In the genomic region with DNA sequence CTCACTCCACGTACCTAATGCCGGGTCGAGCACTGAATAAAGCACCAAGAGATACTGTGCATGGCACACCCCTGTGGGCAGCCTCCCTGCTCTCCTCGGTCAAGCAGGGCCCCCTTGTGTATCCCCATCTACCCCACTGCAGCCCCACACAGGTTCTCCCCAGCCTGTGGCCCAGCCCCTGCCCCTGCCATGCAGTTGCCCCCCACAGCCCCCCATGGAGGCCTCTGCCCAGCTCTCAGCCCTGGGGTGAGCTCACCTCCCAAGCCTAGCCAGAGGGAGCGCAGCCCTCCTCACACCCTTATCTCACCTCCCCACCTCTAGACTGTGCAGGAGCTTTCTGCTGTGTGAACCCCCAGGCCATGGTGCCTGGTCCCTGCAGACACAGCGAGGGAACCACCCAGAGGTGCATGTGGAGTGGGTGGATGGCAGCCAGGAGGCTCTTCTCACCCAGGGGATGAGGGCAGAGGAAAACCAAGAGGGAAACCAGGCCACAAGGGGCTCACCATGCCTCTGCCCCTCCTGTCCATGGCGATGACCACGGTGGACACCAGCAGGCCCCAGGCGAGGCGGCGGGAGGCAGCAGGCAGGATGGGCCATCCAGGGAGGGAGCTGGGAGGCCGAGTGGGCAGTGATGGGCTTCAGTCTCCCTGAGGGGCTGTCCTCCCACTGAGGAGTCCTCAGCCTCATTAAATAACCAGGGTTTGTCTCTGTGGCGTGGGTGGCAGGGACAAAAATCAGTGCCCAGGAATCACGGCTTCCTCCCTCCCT, we compare ENCODE assay signal across 25 cellular contexts.
"Had no signal": no experiment of that assay in that cellular context is flagged by ENCODE, and none has a peak within 500 bp of the region (broad histone marks: within the 10 kb centered on the region; RNA-seq: fewer than 3 reads in every experiment).

No MANE protein-coding gene starts in this region.

- H3K27me3 ChIP-seq: Peyer's patch, SJCRH30 had no signal

- H3K27ac Mint-ChIP-seq: activated CD8-positive, alpha-beta T cell treated with anti-CD3 and anti-CD28 coated beads, Interleukin-2, amount 10 ng/mL, durations not matched to agents 7 days and 5 days; activated naive CD4-positive, alpha-beta T cell treated with anti-CD3 and anti-CD28 coated beads, Interleukin-2, amount 50 U/mL, for 24 hours; activated T-cell treated with anti-CD3 and anti-CD28 coated beads, Interleukin-2, amount 50 U/mL, for 24 hours; activated T-helper 1 cell treated with anti-CD3 and anti-CD28 coated beads, Interleukin-12 subunit alpha, Interleukin-12 subunit beta, Interleukin-2, Interleukin-4 antibody, amounts not matched to agents 30 ng/mL and 10 ng/mL and 1 ng/mL, durations not matched to agents 14 hours and 24 hours and 36 hours; brain had no signal

- H3K4me1 Mint-ChIP-seq: activated naive CD4-positive, alpha-beta T cell treated with anti-CD3 and anti-CD28 coated beads, Interleukin-2, amount 50 U/mL, for 24 hours; brain had no signal

- H3K36me3 Mint-ChIP-seq: activated naive CD4-positive, alpha-beta T cell treated with anti-CD3 and anti-CD28 coated beads, Interleukin-2, amount 50 U/mL, for 24 hours; brain had no signal

- H3K4me3 ChIP-seq: Peyer's patch, SJCRH30 had no signal

- H3K9me3 ChIP-seq: Peyer's patch, SJCRH30, SK-N-SH had no signal

- H3K9me3 Mint-ChIP-seq: activated naive CD4-positive, alpha-beta T cell treated with anti-CD3 and anti-CD28 coated beads, Interleukin-2, amount 50 U/mL, for 24 hours; activated T-cell treated with anti-CD3 and anti-CD28 coated beads, Interleukin-2, amount 50 U/mL, for 24 hours; activated T-helper 1 cell treated with anti-CD3 and anti-CD28 coated beads, Interleukin-12 subunit alpha, Interleukin-12 subunit beta, Interleukin-2, Interleukin-4 antibody, amounts not matched to agents 30 ng/mL and 10 ng/mL and 1 ng/mL, durations not matched to agents 14 hours and 24 hours and 36 hours had no signal

- H3K27me3 Mint-ChIP-seq: activated naive CD4-positive, alpha-beta T cell treated with anti-CD3 and anti-CD28 coated beads, Interleukin-2, amount 50 U/mL, for 24 hours had no signal

- H3K4me1 ChIP-seq: Peyer's patch, SJCRH30 had no signal

- H3K27ac ChIP-seq: Peyer's patch, RWPE1, SJCRH30 had no signal

- FAIRE-seq: astrocyte had no signal

- DNase-seq: activated CD4-positive, alpha-beta T cell treated with anti-CD3 and anti-CD28 coated beads for 4 hours; activated CD8-positive, alpha-beta memory T cell treated with anti-CD3 and anti-CD28 coated beads, Interleukin-2, amount 50 U/mL, for 48 hours; activated CD8-positive, alpha-beta T cell treated with anti-CD3 and anti-CD28 coated beads, Interleukin-2, amount 10 ng/mL, durations not matched to agents 7 days and 5 days; activated effector memory CD4-positive, alpha-beta T cell treated with Interleukin-2 at 50 U/mL for 16 hours; activated naive CD4-positive, alpha-beta T cell; activated T-cell treated with anti-CD3 and anti-CD28 coated beads, Interleukin-2, amount 50 U/mL, for 24 hours; Kasumi-1; KBM-7; NCI-H1105 treated with DMSO at 0.1 percent for 48 hours; NCI-H1436 treated with DMSO at 0.1 percent for 48 hours; NCI-H187; NCI-H2081; NCI-H510A treated with DMSO at 0.1 percent for 48 hours; NCI-H69; Peyer's patch; Right ventricle myocardium superior; SJCRH30; SK-N-SH; T-helper 1 cell had no signal

- H3K36me3 ChIP-seq: Peyer's patch, SJCRH30 had no signal

- H3K4me3 Mint-ChIP-seq: activated CD8-positive, alpha-beta T cell treated with anti-CD3 and anti-CD28 coated beads, Interleukin-2, amount 10 ng/mL, durations not matched to agents 7 days and 5 days; activated naive CD4-positive, alpha-beta T cell treated with anti-CD3 and anti-CD28 coated beads, Interleukin-2, amount 50 U/mL, for 24 hours; activated T-cell treated with anti-CD3 and anti-CD28 coated beads, Interleukin-2, amount 50 U/mL, for 24 hours; activated T-helper 1 cell treated with anti-CD3 and anti-CD28 coated beads, Interleukin-12 subunit alpha, Interleukin-12 subunit beta, Interleukin-2, Interleukin-4 antibody, amounts not matched to agents 30 ng/mL and 10 ng/mL and 1 ng/mL, durations not matched to agents 14 hours and 24 hours and 36 hours; brain had no signal

- ATAC-seq: activated CD4-positive, CD25-positive, alpha-beta regulatory T cell treated with anti-CD3 and anti-CD28 coated beads, Interleukin-2, amount 50 U/mL, for 24 hours; activated CD8-positive, alpha-beta T cell treated with anti-CD3 and anti-CD28 coated beads, Interleukin-2, amount 10 ng/mL, durations not matched to agents 7 days and 5 days had no signal
